8 cellular contexts compared by ENCODE assay signal in the genomic region with DNA sequence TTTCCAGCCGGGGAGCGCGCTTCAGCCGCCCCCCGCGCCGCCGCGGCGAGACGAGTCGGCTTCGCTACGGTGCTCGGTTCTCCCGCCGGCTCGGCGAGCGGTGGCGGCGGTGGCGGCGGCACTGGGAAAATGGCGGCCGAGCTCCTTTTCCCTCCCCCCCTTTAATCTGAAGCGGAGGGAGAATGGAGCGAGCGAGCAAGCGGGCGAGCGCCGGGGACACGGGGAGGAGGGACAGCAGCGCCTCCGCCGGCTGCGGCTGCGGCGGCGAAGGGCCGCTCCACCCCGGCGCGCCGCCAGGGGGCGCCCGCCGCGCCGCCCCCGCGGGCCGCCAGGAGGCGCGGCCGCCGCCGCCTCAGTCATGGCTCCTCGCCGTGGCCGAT. TPM values are rescaled to one million over a fixed set of nuclear protein-coding genes. Genes with fewer than 3 reads are reported as not detected.
A peak's percentile ranks its signal among the peaks of the same experiment; 100 is the strongest.
DNase-seq lines count a peak whose midpoint lies in the region; ATAC-seq and TF ChIP-seq lines count a peak whose summit lies in the region.

A gene with protein sequence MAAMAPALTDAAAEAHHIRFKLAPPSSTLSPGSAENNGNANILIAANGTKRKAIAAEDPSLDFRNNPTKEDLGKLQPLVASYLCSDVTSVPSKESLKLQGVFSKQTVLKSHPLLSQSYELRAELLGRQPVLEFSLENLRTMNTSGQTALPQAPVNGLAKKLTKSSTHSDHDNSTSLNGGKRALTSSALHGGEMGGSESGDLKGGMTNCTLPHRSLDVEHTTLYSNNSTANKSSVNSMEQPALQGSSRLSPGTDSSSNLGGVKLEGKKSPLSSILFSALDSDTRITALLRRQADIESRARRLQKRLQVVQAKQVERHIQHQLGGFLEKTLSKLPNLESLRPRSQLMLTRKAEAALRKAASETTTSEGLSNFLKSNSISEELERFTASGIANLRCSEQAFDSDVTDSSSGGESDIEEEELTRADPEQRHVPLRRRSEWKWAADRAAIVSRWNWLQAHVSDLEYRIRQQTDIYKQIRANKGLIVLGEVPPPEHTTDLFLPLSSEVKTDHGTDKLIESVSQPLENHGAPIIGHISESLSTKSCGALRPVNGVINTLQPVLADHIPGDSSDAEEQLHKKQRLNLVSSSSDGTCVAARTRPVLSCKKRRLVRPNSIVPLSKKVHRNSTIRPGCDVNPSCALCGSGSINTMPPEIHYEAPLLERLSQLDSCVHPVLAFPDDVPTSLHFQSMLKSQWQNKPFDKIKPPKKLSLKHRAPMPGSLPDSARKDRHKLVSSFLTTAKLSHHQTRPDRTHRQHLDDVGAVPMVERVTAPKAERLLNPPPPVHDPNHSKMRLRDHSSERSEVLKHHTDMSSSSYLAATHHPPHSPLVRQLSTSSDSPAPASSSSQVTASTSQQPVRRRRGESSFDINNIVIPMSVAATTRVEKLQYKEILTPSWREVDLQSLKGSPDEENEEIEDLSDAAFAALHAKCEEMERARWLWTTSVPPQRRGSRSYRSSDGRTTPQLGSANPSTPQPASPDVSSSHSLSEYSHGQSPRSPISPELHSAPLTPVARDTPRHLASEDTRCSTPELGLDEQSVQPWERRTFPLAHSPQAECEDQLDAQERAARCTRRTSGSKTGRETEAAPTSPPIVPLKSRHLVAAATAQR (N-terminal part only) (minus strand): TSS at position 184 of the 380 bp plus-strand sequence. CDS start 21,286 bp downstream, outside the sequence.

- POLR2A ChIA-PET in AG04450 (lab: Yijun Ruan, JAX): interaction anchor here (0.5 to 1.2 kb wide), 5 partner anchors 58 to 244 kb away, joined by 3 to 17 read pairs (median 3); no protein-coding TSS in a partner anchor

- peak; percentile 39 for ATAC-seq in GM18873 (IDR thresholded peaks at IDR 0.05; ENCODE audit: low FRiP score, unreplicated experiment)
- peak; percentile 63 for ATAC-seq in HG03139 (IDR thresholded peaks at IDR 0.05; ENCODE audit: unreplicated experiment)

- DNase-seq in AG04450 (ENCODE audit: low read depth, low spot score) (peak; percentile 73), NCI-H2227 (lab: John Stamatoyannopoulos, UW; ENCODE audit: unreplicated experiment) (peak; percentile 93), cerebellar nuclear complex (lab: John Stamatoyannopoulos, UW) (peak; percentile 26 to 69), kidney epithelial cell (ENCODE audit: low read depth) (no peak)
- peak; percentile 81 for DNase-seq in activated CD4-positive, CD25-positive, alpha-beta regulatory T cell treated with anti-CD3 and anti-CD28 coated beads, Interleukin-2, amount 50 U/mL, for 16 hours (ENCODE audit: low read depth, low spot score)
- peak; percentile 74 to 86 for DNase-seq in stimulated activated CD4-positive, alpha-beta T cell treated with anti-CD3 and anti-CD28 coated beads, Interleukin-15, amount 100 ng/mL, for 48 hours (ENCODE audit: low read depth in 2 of 2)

- H3K27ac ChIP-seq in AG04450 (ENCODE audit: low read depth, low read length): peak within 1 kb of the TSS; percentile 90

- H3K9me3 ChIP-seq in AG04450 (ENCODE audit: control insufficient read depth, insufficient read depth, low read length): no peaks in the 10 kb centered on the region

- TF ChIP-seq CTCF in AG04450 (IDR thresholded peaks at IDR 0.05; ENCODE audit: low read depth, low read length): peak; percentile 46
- peak; percentile 26 for TF ChIP-seq CTCF in kidney epithelial cell (IDR thresholded peaks at IDR 0.05; ENCODE audit: insufficient read depth, low read length, poor library complexity, severe bottlenecking)

- no peaks in the 10 kb centered on the region for H3K36me3 ChIP-seq in kidney epithelial cell (ENCODE audit: control insufficient read depth, insufficient read depth, low read length)

- no peaks in the 10 kb centered on the region for H3K27me3 ChIP-seq in AG04450 (ENCODE audit: control insufficient read depth, insufficient read depth, low read length)
- H3K27me3 ChIP-seq in kidney epithelial cell (ENCODE audit: control insufficient read depth, insufficient read depth, low read length): no peaks in the 10 kb centered on the region

- CTCF ChIA-PET in AG04450 (lab: Charles Lee): interaction anchor here (0.5 to 1.9 kb wide), 77 partner anchors 8 to 704 kb away, joined by 3 to 50 read pairs (median 6); no protein-coding TSS in a partner anchor

- H3K4me3 ChIP-seq in AG04450 (ENCODE audit: low read depth, low read length) (peak within 1 kb of the TSS; percentile 86), kidney epithelial cell (ENCODE audit: low read depth, low read length) (peak within 1 kb of the TSS; percentile 87)

RNA-seq across cellular contexts. Expression of the gene that starts here (rescaled TPM):
- 15.6 and 27.0 TPM in 2 replicates for polyA plus RNA-seq in AG04450 (2011; rRNA removed)
- polyA minus RNA-seq in AG04450 (2011; rRNA and poly(A)+ RNA removed): 94.2 and 95.8 TPM in 2 replicates
- total RNA-seq in kidney epithelial cell: 56.2 and 64.5 TPM in 2 replicates
